ENCODE assay signal across 8 cellular contexts in genomic region chr16:31253642-31254045, GRCh38. TPM values are rescaled to one million over a fixed set of nuclear protein-coding genes. Genes with fewer than 3 reads are reported as not detected.
DNase-seq lines count a peak whose midpoint lies in the region; ATAC-seq lines count a peak whose summit lies in the region.

No MANE protein-coding gene starts in this region.

- no peaks in the 10 kb centered on the region for H3K9me3 Mint-ChIP-seq in activated CD4-positive, alpha-beta T cell treated with anti-CD3 and anti-CD28 coated beads for 36 hours (ENCODE audit: low read depth)
- H3K9me3 Mint-ChIP-seq in activated T-cell treated with anti-CD3 and anti-CD28 coated beads, Interleukin-2, amount 50 U/mL, for 4 hours, result no peaks in the 10 kb centered on the region

- H3K4me1 Mint-ChIP-seq in activated CD4-positive, alpha-beta T cell treated with anti-CD3 and anti-CD28 coated beads for 36 hours, result peaks cover 26% of the 10 kb centered on the region
- peaks cover 20% of the 10 kb centered on the region for H3K4me1 Mint-ChIP-seq in activated T-cell treated with anti-CD3 and anti-CD28 coated beads, Interleukin-2, amount 50 U/mL, for 4 hours (ENCODE audit: low read depth)

- CTCF ChIA-PET in activated CD4-positive, alpha-beta T cell treated with anti-CD3 and anti-CD28 coated beads for 36 hours (lab: Charles Lee), result interaction anchor here (0.6 to 1.4 kb wide), 3 partner anchors 11 to 590 kb away, joined by 3 to 5 read pairs (median 5); no protein-coding TSS in a partner anchor

- peak overlapping the region; percentile 66 for H3K27ac Mint-ChIP-seq in activated CD4-positive, alpha-beta T cell treated with anti-CD3 and anti-CD28 coated beads for 36 hours

- intact Hi-C loops in activated CD4-positive, alpha-beta T cell treated with anti-CD3 and anti-CD28 coated beads for 36 hours (cut with DNase I, micrococcal nuclease), result no loop called here
- intact Hi-C loops in left colon (cut with DNase I, micrococcal nuclease), result no loop called here

- DNase-seq in activated CD4-positive, alpha-beta T cell treated with anti-CD3 and anti-CD28 coated beads for 36 hours, result peak; percentile 72
- no peak for DNase-seq in activated CD4-positive, alpha-beta T cell treated with anti-CD3 and anti-CD28 coated beads, Interleukin-2, amount 50 U/mL, for 4 hours
- no peak for DNase-seq in activated T-cell treated with anti-CD3 and anti-CD28 coated beads, Interleukin-2, amount 50 U/mL, for 4 hours
- peak; percentile 15 to 29 for DNase-seq in left colon
- DNase-seq in stimulated activated naive CD8-positive, alpha-beta T cell treated with anti-CD3 and anti-CD28 coated beads, Interleukin-15, Interleukin-2, amounts not matched to agents 100 U/mL and 50 U/mL, for 24 hours, result peak; percentile 38
- DNase-seq in H7, result no peak

- no peaks in the 10 kb centered on the region for H3K27me3 ChIP-seq in H7 (ENCODE audit: control insufficient read depth, insufficient read depth, low read length)

- peaks cover 1% of the 10 kb centered on the region for H3K27me3 Mint-ChIP-seq in activated CD4-positive, alpha-beta T cell treated with anti-CD3 and anti-CD28 coated beads for 36 hours
- H3K27me3 Mint-ChIP-seq in activated T-cell treated with anti-CD3 and anti-CD28 coated beads, Interleukin-2, amount 50 U/mL, for 4 hours (ENCODE audit: low read depth), result no peaks in the 10 kb centered on the region

- no peaks in the 10 kb centered on the region for H3K36me3 ChIP-seq in H7 (replicated peaks; ENCODE audit: control insufficient read depth, insufficient read depth, low read length)

- POLR2A ChIA-PET in activated CD4-positive, alpha-beta T cell treated with anti-CD3 and anti-CD28 coated beads for 36 hours (lab: Charles Lee), result interaction anchor here (0.9 kb wide), 1 partner anchor 11 kb away, joined by 3 read pairs; no protein-coding TSS in a partner anchor

- peak; percentile 88 for ATAC-seq in activated CD4-positive, alpha-beta T cell treated with anti-CD3 and anti-CD28 coated beads for 36 hours
- ATAC-seq in activated T-cell treated with anti-CD3 and anti-CD28 coated beads, Interleukin-2, amount 50 U/mL, for 4 hours, result peak; percentile 67 to 82
- no peak for ATAC-seq in left colon
- peak; percentile 71 for ATAC-seq in stimulated activated naive CD8-positive, alpha-beta T cell treated with anti-CD3 and anti-CD28 coated beads, Interleukin-15, Interleukin-2, amounts not matched to agents 100 U/mL and 50 U/mL, for 24 hours
- no peak for ATAC-seq in HG03378 (IDR thresholded peaks at IDR 0.05; ENCODE audit: unreplicated experiment)
- ATAC-seq in HG03469 (IDR thresholded peaks at IDR 0.05; ENCODE audit: unreplicated experiment), result no peak

- H3K4me3 Mint-ChIP-seq in activated CD4-positive, alpha-beta T cell treated with anti-CD3 and anti-CD28 coated beads for 36 hours, result no peak overlapping the region
- H3K4me3 Mint-ChIP-seq in activated T-cell treated with anti-CD3 and anti-CD28 coated beads, Interleukin-2, amount 50 U/mL, for 4 hours, result peak overlapping the region; percentile 19

- H3K4me3 ChIP-seq in H7 (ENCODE audit: insufficient read depth, low read depth, low read length), result no peak overlapping the region

- H3K36me3 Mint-ChIP-seq in activated CD4-positive, alpha-beta T cell treated with anti-CD3 and anti-CD28 coated beads for 36 hours (ENCODE audit: low read depth), result no peaks in the 10 kb centered on the region
- H3K36me3 Mint-ChIP-seq in activated T-cell treated with anti-CD3 and anti-CD28 coated beads, Interleukin-2, amount 50 U/mL, for 4 hours (ENCODE audit: insufficient read depth), result no peaks in the 10 kb centered on the region

RNA-seq across cellular contexts. Expression of gene ITGAM, which starts 6.1 kb away (rescaled TPM):
- total RNA-seq in activated CD4-positive, alpha-beta T cell treated with anti-CD3 and anti-CD28 coated beads for 36 hours, result under 1 TPM; 0.67 to 0.98 TPM
- total RNA-seq in activated T-cell treated with anti-CD3 and anti-CD28 coated beads, Interleukin-2, amount 50 U/mL, for 4 hours, result 1 to 10 TPM in 1 of 3 donors, under 1 TPM in 2; 0.90 to 1.8 (median 0.99) TPM
- 1 to 10 TPM; 2.6 to 6.9 TPM for total RNA-seq in left colon
- 0.04 TPM in 1 of 2 replicates, not detected in the other for total RNA-seq in H7 (2014; rRNA removed; shearing (Covaris generic))

RNA-seq across cellular contexts. Expression of gene PYDC1, which starts 36.7 kb away (rescaled TPM):
- not detected for total RNA-seq in activated CD4-positive, alpha-beta T cell treated with anti-CD3 and anti-CD28 coated beads for 36 hours
- total RNA-seq in activated T-cell treated with anti-CD3 and anti-CD28 coated beads, Interleukin-2, amount 50 U/mL, for 4 hours, result not detected
- not detected for total RNA-seq in left colon
- not detected in 2 replicates for total RNA-seq in H7 (2014; rRNA removed; shearing (Covaris generic))

RNA-seq across cellular contexts. Expression of gene TRIM72, which starts 39.7 kb away (rescaled TPM):
- total RNA-seq in activated CD4-positive, alpha-beta T cell treated with anti-CD3 and anti-CD28 coated beads for 36 hours, result under 1 TPM in 1 of 2 experiments, not detected in 1; 0.04 TPM
- total RNA-seq in activated T-cell treated with anti-CD3 and anti-CD28 coated beads, Interleukin-2, amount 50 U/mL, for 4 hours, result not detected
- not detected for total RNA-seq in left colon
- total RNA-seq in H7 (2014; rRNA removed; shearing (Covaris generic)), result 0.03 and 0.44 TPM in 2 replicates

RNA-seq across cellular contexts. Expression of gene PYCARD, which starts 51.1 kb away (rescaled TPM):
- total RNA-seq in activated CD4-positive, alpha-beta T cell treated with anti-CD3 and anti-CD28 coated beads for 36 hours, result 1 to 10 TPM; 5.7 TPM
- total RNA-seq in activated T-cell treated with anti-CD3 and anti-CD28 coated beads, Interleukin-2, amount 50 U/mL, for 4 hours, result 1 to 10 TPM; 1.3 to 2.7 (median 2.5) TPM
- 10 to 100 TPM; 83.0 to 93.8 TPM for total RNA-seq in left colon
- total RNA-seq in H7 (2014; rRNA removed; shearing (Covaris generic)), result 32.2 and 35.2 TPM in 2 replicates

Comparison
In these comparisons a context has a peak if more than half of its experiments do, and no peak if none do; other contexts are left out.
1. DNase-seq: peak in activated CD4-positive, alpha-beta T cell treated with anti-CD3 and anti-CD28 coated beads for 36 hours (single experiment), left colon (2 of 2) and stimulated activated naive CD8-positive, alpha-beta T cell treated with anti-CD3 and anti-CD28 coated beads, Interleukin-15, Interleukin-2, amounts not matched to agents 100 U/mL and 50 U/mL, for 24 hours (single experiment); none in activated CD4-positive, alpha-beta T cell treated with anti-CD3 and anti-CD28 coated beads, Interleukin-2, amount 50 U/mL, for 4 hours (0 of 2), activated T-cell treated with anti-CD3 and anti-CD28 coated beads, Interleukin-2, amount 50 U/mL, for 4 hours (single experiment) and H7 (single experiment).
2. ATAC-seq: peak in activated CD4-positive, alpha-beta T cell treated with anti-CD3 and anti-CD28 coated beads for 36 hours (single experiment), activated T-cell treated with anti-CD3 and anti-CD28 coated beads, Interleukin-2, amount 50 U/mL, for 4 hours (2 of 2) and stimulated activated naive CD8-positive, alpha-beta T cell treated with anti-CD3 and anti-CD28 coated beads, Interleukin-15, Interleukin-2, amounts not matched to agents 100 U/mL and 50 U/mL, for 24 hours (single experiment); none in left colon (single experiment), HG03378 (single experiment) and HG03469 (single experiment).